In genomic region chr2:37415128-37415817, GRCh38 we compare ENCODE assay signal across 8 cellular contexts.
DNase-seq lines count a peak whose midpoint lies in the region; ATAC-seq and TF ChIP-seq lines count a peak whose summit lies in the region.

No MANE protein-coding gene starts in this region.

- DNase-seq in AG04450 (ENCODE audit: low read depth, low spot score) (no peak), GM20000 (ENCODE audit: low spot score) (peak; percentile 28), SHP77 (lab: John Stamatoyannopoulos, UW) (peak; percentile 16 to 44), heart left ventricle (no peak), globus pallidus (ENCODE audit: low spot score) (no peak)
- DNase-seq in stimulated activated CD4-positive, alpha-beta T cell treated with anti-CD3 and anti-CD28 coated beads, Interleukin-4, amount 100 ng/mL, for 4 hours, result no peak
- no peak for DNase-seq in activated CD4-positive, alpha-beta T cell treated with anti-CD3 and anti-CD28 coated beads, Interleukin-2, amount 10 ng/mL, durations not matched to agents 24 days and 14 days

- no peak overlapping the region for H3K4me3 ChIP-seq in AG04450 (ENCODE audit: low read depth, low read length)
- no peak overlapping the region for H3K4me3 ChIP-seq in heart left ventricle

- H3K9me3 Mint-ChIP-seq in activated CD4-positive, alpha-beta T cell treated with anti-CD3 and anti-CD28 coated beads, Interleukin-2, amount 10 ng/mL, durations not matched to agents 24 days and 14 days, result no peaks in the 10 kb centered on the region

- CTCF ChIA-PET in AG04450 (lab: Charles Lee), result interaction anchor here (0.6 to 7.6 kb wide), 42 partner anchors 7 to 661 kb away, joined by 3 to 174 read pairs (median 4); partner anchors contain the start of gene CYP1B1

- H3K9me3 ChIP-seq in AG04450 (ENCODE audit: control insufficient read depth, insufficient read depth, low read length) (no peaks in the 10 kb centered on the region), heart left ventricle (no peaks in the 10 kb centered on the region)

- H3K27me3 Mint-ChIP-seq in activated CD4-positive, alpha-beta T cell treated with anti-CD3 and anti-CD28 coated beads, Interleukin-2, amount 10 ng/mL, durations not matched to agents 24 days and 14 days, result peaks cover 33% of the 10 kb centered on the region

- H3K4me1 ChIP-seq in heart left ventricle, result peaks cover 0 to 21% (median 9%) of the 10 kb centered on the region in 12 donors

- H3K27ac Mint-ChIP-seq in activated CD4-positive, alpha-beta T cell treated with anti-CD3 and anti-CD28 coated beads, Interleukin-2, amount 10 ng/mL, durations not matched to agents 24 days and 14 days, result no peak overlapping the region

- ATAC-seq in heart left ventricle (peak; percentile 23 to 48 (median 42)), GM19463 (IDR thresholded peaks at IDR 0.05; ENCODE audit: unreplicated experiment) (no peak)

- TF ChIP-seq CTCF in AG04450 (IDR thresholded peaks at IDR 0.05; ENCODE audit: low read depth, low read length) (peak; percentile 28), GM20000 (IDR thresholded peaks at IDR 0.05; ENCODE audit: extremely low read depth, missing control alignments) (no peak), heart left ventricle (IDR thresholded peaks at IDR 0.05) (peak in 1 of 12 donors; percentile 33)

- no peak for TF ChIP-seq POLR2A in heart left ventricle (IDR thresholded peaks at IDR 0.05)

- POLR2A ChIA-PET in AG04450 (lab: Yijun Ruan, JAX), result interaction anchor here (0.6 to 1.5 kb wide), 6 partner anchors 27 to 462 kb away, joined by 3 to 5 read pairs (median 4); no protein-coding TSS in a partner anchor

- no peak overlapping the region for H3K4me3 Mint-ChIP-seq in activated CD4-positive, alpha-beta T cell treated with anti-CD3 and anti-CD28 coated beads, Interleukin-2, amount 10 ng/mL, durations not matched to agents 24 days and 14 days

- 73 to 79% (median 79%) methylated on average over 6 to 7 of the region's 7 CpGs for WGBS in heart left ventricle, 4 donors

- H3K4me1 Mint-ChIP-seq in activated CD4-positive, alpha-beta T cell treated with anti-CD3 and anti-CD28 coated beads, Interleukin-2, amount 10 ng/mL, durations not matched to agents 24 days and 14 days, result peaks cover 2% of the 10 kb centered on the region

- H3K27ac ChIP-seq in AG04450 (ENCODE audit: low read depth, low read length) (no peak overlapping the region), heart left ventricle (peak overlapping the region in 10 of 12 donors; percentile 5 to 66 (median 44))

- H3K27me3 ChIP-seq in AG04450 (ENCODE audit: control insufficient read depth, insufficient read depth, low read length), result no peaks in the 10 kb centered on the region
- no peaks in the 10 kb centered on the region for H3K27me3 ChIP-seq in heart left ventricle

- no peaks in the 10 kb centered on the region for H3K36me3 Mint-ChIP-seq in activated CD4-positive, alpha-beta T cell treated with anti-CD3 and anti-CD28 coated beads, Interleukin-2, amount 10 ng/mL, durations not matched to agents 24 days and 14 days (ENCODE audit: low read depth)

- H3K36me3 ChIP-seq in heart left ventricle, result no peaks in the 10 kb centered on the region

- intact Hi-C loops in heart left ventricle (cut with DNase I), result loop anchor here (1.0 to 10.0 kb wide), 14 partner anchors 87 to 462 kb away; partner anchors contain the start of gene CDC42EP3 (in 2 of the 10)
- intact Hi-C loops in activated CD4-positive, alpha-beta T cell treated with anti-CD3 and anti-CD28 coated beads, Interleukin-2, amount 10 ng/mL, durations not matched to agents 24 days and 14 days (cut with micrococcal nuclease), result loop anchor here (2.0 kb wide), 1 partner anchor 462 kb away; no protein-coding TSS in a partner anchor

Comparison
In these comparisons a context has a peak if more than half of its experiments do, and no peak if none do; other contexts are left out.
1. DNase-seq: peak in GM20000 (single experiment) and SHP77 (2 of 2); none in AG04450 (single experiment), heart left ventricle (0 of 5), stimulated activated CD4-positive, alpha-beta T cell treated with anti-CD3 and anti-CD28 coated beads, Interleukin-4, amount 100 ng/mL, for 4 hours (0 of 2), globus pallidus (single experiment) and activated CD4-positive, alpha-beta T cell treated with anti-CD3 and anti-CD28 coated beads, Interleukin-2, amount 10 ng/mL, durations not matched to agents 24 days and 14 days (single experiment).